8 cellular contexts compared by ENCODE assay signal in genomic region chr16:69339289-69340094, GRCh38. TPM values are rescaled to one million over a fixed set of nuclear protein-coding genes. Genes with fewer than 3 reads are reported as not detected.
DNase-seq lines count a peak whose midpoint lies in the region; ATAC-seq and TF ChIP-seq lines count a peak whose summit lies in the region.

COG8 (minus strand) TSS chr16:69339564; CDS start chr16:69339552, 12 bp downstream.
NIP7 (plus strand) TSS chr16:69339772; CDS start chr16:69339830, 58 bp downstream.

- H3K79me2 ChIP-seq in DND-41 (ENCODE audit: insufficient read depth, low read length) = peaks cover 66% of the 10 kb centered on the region

- H2AFZ ChIP-seq in DND-41 (ENCODE audit: low read depth, low read length) = peak within 1 kb of the TSS; percentile 86

- TF ChIP-seq CTCF in DND-41 (IDR thresholded peaks at IDR 0.05; ENCODE audit: borderline replicate concordance, extremely low read depth, low read length, poor library complexity, severe bottlenecking) = peak; percentile 87
- TF ChIP-seq CTCF in Peyer's patch (IDR thresholded peaks at IDR 0.05) = peak; percentile 86 to 94 (median 90)

- ATAC-seq in DND-41 (ENCODE audit: insufficient read depth, low read depth) (peak; percentile 94), GM21737 (IDR thresholded peaks at IDR 0.05; ENCODE audit: unreplicated experiment) (peak; percentile 85), esophagus mucosa (peak; percentile 98)

- H3K4me3 ChIP-seq in DND-41 (ENCODE audit: low read depth in 1 of 2, low read length in 2 of 2) (peak within 1 kb of the TSS; percentile 76 to 86), Peyer's patch (peak within 1 kb of the TSS; percentile 78 to 93 (median 85)), muscle layer of colon (ENCODE audit: low read depth in 1 of 2, low read length in 2 of 2) (peak within 1 kb of the TSS; percentile 80 to 84)

- peak; percentile 95 for DNase-seq in DND-41
- DNase-seq in Peyer's patch = peak; percentile 94 to 98 (median 95)
- peak; percentile 96 for DNase-seq in activated T-cell treated with anti-CD3 and anti-CD28 coated beads, Interleukin-2, amount 50 U/mL, for 48 hours
- peak; percentile 85 for DNase-seq in stimulated activated CD8-positive, alpha-beta memory T cell treated with anti-CD3 and anti-CD28 coated beads, Interleukin-7, amount 100 ng/mL, for 24 hours (ENCODE audit: low read depth)

- H3K27ac ChIP-seq in DND-41 (ENCODE audit: low read length) = peak within 1 kb of the TSS; percentile 85
- H3K27ac ChIP-seq in KOPT-K1 (ENCODE audit: low read depth, low read length, poor library complexity, severe bottlenecking) = peak within 1 kb of the TSS; percentile 80
- H3K27ac ChIP-seq in Peyer's patch = peak within 1 kb of the TSS; percentile 84 to 97 (median 92)
- H3K27ac ChIP-seq in muscle layer of colon (ENCODE audit: low read depth, low read length) = peak within 1 kb of the TSS; percentile 96

- H3K36me3 ChIP-seq in DND-41 (ENCODE audit: insufficient read depth, low read length) (peaks cover 59% of the 10 kb centered on the region), KOPT-K1 (ENCODE audit: insufficient read depth, low read length) (peaks cover 62% of the 10 kb centered on the region), Peyer's patch (peaks cover 0 to 43% (median 0%) of the 10 kb centered on the region in 3 donors), muscle layer of colon (ENCODE audit: insufficient read depth, low read length) (peaks cover 37% of the 10 kb centered on the region)

- peak in 1 of 2 donors; percentile 44 for TF ChIP-seq POLR2A in Peyer's patch (IDR thresholded peaks at IDR 0.05)

- H3K4me1 ChIP-seq in DND-41 (ENCODE audit: insufficient read depth, low read length) (peaks cover 45% of the 10 kb centered on the region), Peyer's patch (peaks cover 6 to 37% (median 12%) of the 10 kb centered on the region in 4 donors), muscle layer of colon (ENCODE audit: insufficient read depth, low read length) (peaks cover 20% of the 10 kb centered on the region)

- H4K20me1 ChIP-seq in DND-41 (ENCODE audit: insufficient read depth, low read length) = no peaks in the 10 kb centered on the region; the same call in 1 of the 2 replicates

- H3K9ac ChIP-seq in DND-41 (ENCODE audit: low read depth, low read length) (peak within 1 kb of the TSS; percentile 86), muscle layer of colon (ENCODE audit: low read length) (peak within 1 kb of the TSS; percentile 69)

- no peaks in the 10 kb centered on the region for H3K27me3 ChIP-seq in DND-41 (ENCODE audit: insufficient read depth, low read length, poor library complexity)
- H3K27me3 ChIP-seq in Peyer's patch = no peaks in the 10 kb centered on the region
- no peaks in the 10 kb centered on the region for H3K27me3 ChIP-seq in muscle layer of colon (ENCODE audit: control insufficient read depth in 1 of 2, insufficient read depth in 2 of 2, low read length in 2 of 2)

- H3K9me3 ChIP-seq in DND-41 (ENCODE audit: insufficient read depth, low read length, severe bottlenecking) (no peaks in the 10 kb centered on the region), KOPT-K1 (ENCODE audit: insufficient read depth, low read length, poor library complexity, severe bottlenecking) (no peaks in the 10 kb centered on the region), Peyer's patch (no peaks in the 10 kb centered on the region), muscle layer of colon (ENCODE audit: low read length) (no peaks in the 10 kb centered on the region)

- H3K4me2 ChIP-seq in DND-41 (ENCODE audit: insufficient read depth, low read length) = peak within 1 kb of the TSS; percentile 96

RNA-seq across cellular contexts. Expression of gene COG8, which starts in this region (rescaled TPM):
- total RNA-seq in Peyer's patch (10 to 100 TPM; 57.3 to 79.5 (median 77.0) TPM), esophagus mucosa (18.4 TPM)

RNA-seq across cellular contexts. Expression of gene NIP7, which starts in this region (rescaled TPM):
- 10 to 100 TPM in 2 of 4 donors, 1 to 10 TPM in 2; 6.9 to 20.6 (median 10.5) TPM for total RNA-seq in Peyer's patch
- 29.0 TPM for total RNA-seq in esophagus mucosa

Comparison
In these comparisons a context has a peak if more than half of its experiments do, and no peak if none do; other contexts are left out.
1. Peak in every context shown above with its lines: DNase-seq, ATAC-seq, H3K4me3 ChIP-seq and H3K27ac ChIP-seq.